ENCODE assay signal across 1 cellular context in the genomic region with DNA sequence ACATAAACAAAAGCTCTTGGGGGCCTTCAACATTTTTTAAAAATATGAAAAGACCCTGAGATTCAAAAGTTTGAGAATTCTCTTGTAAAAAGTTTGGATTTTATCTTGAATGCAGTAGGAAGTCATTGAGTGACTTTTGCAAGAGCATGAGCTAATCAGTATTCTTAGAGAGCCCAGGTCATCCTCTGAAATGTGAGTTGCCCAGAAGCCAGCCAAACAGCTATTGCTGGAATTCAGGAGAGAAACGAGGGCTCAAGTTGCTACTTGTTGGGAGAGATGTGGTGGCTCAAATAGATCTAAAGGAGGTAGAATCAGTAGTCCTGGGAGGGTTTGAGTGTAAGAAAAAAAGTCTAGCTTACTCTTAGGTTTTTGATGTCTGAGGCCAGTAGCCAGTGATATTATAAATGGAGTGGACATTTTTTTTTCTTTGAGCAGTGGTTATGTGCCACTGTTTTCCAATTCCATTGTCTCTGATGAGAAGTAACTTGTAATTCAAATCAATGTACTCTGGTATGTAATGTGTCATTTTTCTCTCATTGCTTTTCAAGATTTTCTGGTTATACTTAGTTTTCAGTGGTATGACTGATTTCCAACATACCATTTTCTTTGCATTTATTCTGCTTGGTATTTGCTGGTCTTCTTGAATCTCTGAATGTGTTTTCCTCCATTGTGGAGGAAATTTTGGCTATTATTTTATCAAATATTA.
TF ChIP-seq lines count a peak whose summit lies in the region.

No MANE protein-coding gene starts in this region.

TF ChIP-seq in HEK293, 187 proteins besides CTCF, POLR2A, EP300 and RAD21:
- TF ChIP-seq ZNF837 (tag by site-specific recombination; IDR thresholded peaks at IDR 0.05) (no peak), ZNF677 (tag by site-specific recombination; IDR thresholded peaks at IDR 0.05) (no peak), TRIM28 (IDR thresholded peaks at IDR 0.05; ENCODE audit: borderline replicate concordance, low read length) (peak; percentile 82)
